Comparison of ENCODE assay signal across 1 cellular context in genomic region chr1:203320546-203321272, GRCh38.
TF ChIP-seq lines count a peak whose summit lies in the region.

No MANE protein-coding gene starts in this region.

TF ChIP-seq in GM12878, 131 proteins besides CTCF, POLR2A, EP300 and RAD21 (continued from another document):
- TF ChIP-seq REST (IDR thresholded peaks at IDR 0.05; ENCODE audit: low read depth, low read length) (no peak), POLR2AphosphoS5 (IDR thresholded peaks at IDR 0.05; ENCODE audit: low read length) (peak; percentile 35; the same call in 1 of the 2 replicates), PAX8 (IDR thresholded peaks at IDR 0.05) (no peak), IKZF1 (conservative IDR thresholded peaks at IDR 0.05) (peak; percentile 89), ATF7 (IDR thresholded peaks at IDR 0.05; ENCODE audit: low read depth) (peak; percentile 27; the same call in 1 of the 2 replicates), HDGF (IDR thresholded peaks at IDR 0.05) (no peak), MTA2 (IDR thresholded peaks at IDR 0.05; ENCODE audit: low read depth) (peak; percentile 67; the same call in 1 of the 2 replicates), TAF1 (IDR thresholded peaks at IDR 0.05; ENCODE audit: borderline replicate concordance, low read depth, low read length) (no peak), ELK1 (IDR thresholded peaks at IDR 0.05; ENCODE audit: low read depth, low read length) (no peak), NBN (IDR thresholded peaks at IDR 0.05) (peak; percentile 69), CREB1 (IDR thresholded peaks at IDR 0.05; ENCODE audit: low read depth) (no peak), USF1 (IDR thresholded peaks at IDR 0.05; ENCODE audit: borderline replicate concordance, extremely low read length, insufficient read depth, low read depth, low read length) (no peak), KAT2A (conservative IDR thresholded peaks at IDR 0.05; ENCODE audit: control insufficient read depth, low read depth, low read length) (no peak), TCF12 (IDR thresholded peaks at IDR 0.05; ENCODE audit: low read depth, low read length) (peak; percentile 98), NR2C2 (IDR thresholded peaks at IDR 0.05; ENCODE audit: borderline replicate concordance, control insufficient read depth, insufficient read length, low read depth) (no peak), MYB (IDR thresholded peaks at IDR 0.05; ENCODE audit: borderline replicate concordance, low read depth, low read length) (0 out of 2 replicates have a peak, but pooled peaks have one; percentile 60), HSF1 (IDR thresholded peaks at IDR 0.05; ENCODE audit: low read depth, low read length) (no peak), STAT3 (IDR thresholded peaks at IDR 0.05; ENCODE audit: low read depth, low read length) (no peak), BHLHE40 (IDR thresholded peaks at IDR 0.05; ENCODE audit: borderline replicate concordance in 1 of 2, low read depth in 2 of 2, low read length in 1 of 2) (peak; percentile 63 to 84; a peak in 3 of 4 replicates), ZNF207 (IDR thresholded peaks at IDR 0.05; ENCODE audit: borderline replicate concordance) (no peak)
TF ChIP-seq in GM12878: peak in this region for 32.
